3 cellular contexts compared by ENCODE assay signal in genomic region chr4:68174389-68174788, GRCh38.
A peak's percentile ranks its signal among the peaks of the same experiment; 100 is the strongest.
TF ChIP-seq lines count a peak whose summit lies in the region.

No MANE protein-coding gene starts in this region.

TF ChIP-seq in HEK293, 187 proteins besides CTCF, POLR2A, EP300 and RAD21:
- TF ChIP-seq SETDB1 (IDR thresholded peaks at IDR 0.05; ENCODE audit: insufficient read length, low read length): peak; percentile 53

TF ChIP-seq in K562, 482 proteins besides CTCF, POLR2A, EP300 and RAD21:
- TF ChIP-seq ZNF431 (CRISPR knock-in tag; IDR thresholded peaks at IDR 0.05): peak; percentile 98

TF ChIP-seq in HepG2, 621 proteins besides CTCF, POLR2A, EP300 and RAD21:
- TF ChIP-seq ZNF431 (CRISPR knock-in tag; IDR thresholded peaks at IDR 0.05; ENCODE audit: borderline replicate concordance, low read depth): peak; percentile 56; the same call in 1 of the 2 replicates
